ENCODE assay signal across 1 cellular context in genomic region chr18:3481696-3482210, GRCh38.
A peak's percentile ranks its signal among the peaks of the same experiment; 100 is the strongest.
TF ChIP-seq lines count a peak whose summit lies in the region.

No MANE protein-coding gene starts in this region.

TF ChIP-seq in K562, 482 proteins besides CTCF, POLR2A, EP300 and RAD21 (continued from another document):
- peak; percentile 56; the same call in 1 of the 2 replicates for TF ChIP-seq DPF2 (IDR thresholded peaks at IDR 0.05)
- no peak for TF ChIP-seq ATF4 (CRISPR knock-in tag; IDR thresholded peaks at IDR 0.05)
- TF ChIP-seq DEAF1 (CRISPR knock-in tag; IDR thresholded peaks at IDR 0.05) = 0 out of 2 replicates have a peak, but pooled peaks have one; percentile 15
- no peak for TF ChIP-seq MED1 (CRISPR knock-in tag; IDR thresholded peaks at IDR 0.05; ENCODE audit: borderline replicate concordance)
- TF ChIP-seq MEF2D (tag; conservative IDR thresholded peaks at IDR 0.05; ENCODE audit: low read depth) = 0 out of 2 replicates have a peak, but pooled peaks have one; percentile 38
- peak; percentile 68; the same call in 1 of the 2 replicates for TF ChIP-seq ATF7 (IDR thresholded peaks at IDR 0.05)
- 0 out of 4 replicates have a peak, but pooled peaks of 1 of the 2 experiments have one; percentile 44 for TF ChIP-seq ARNT (IDR thresholded peaks at IDR 0.05)
- TF ChIP-seq RCOR1 (IDR thresholded peaks at IDR 0.05; ENCODE audit: borderline replicate concordance in 1 of 2, low read depth in 2 of 2, low read length in 2 of 2) = peak in 1 of 2 experiments; percentile 47; a peak in 1 of 4 replicates
- 0 out of 2 replicates have a peak, but pooled peaks have one; percentile 21 for TF ChIP-seq SMC3 (conservative IDR thresholded peaks at IDR 0.05; ENCODE audit: insufficient read depth, low read depth, low read length)
- peak; percentile 80 for TF ChIP-seq TFAP4 (CRISPR knock-in tag; IDR thresholded peaks at IDR 0.05; ENCODE audit: borderline replicate concordance)
